ENCODE assay signal across 9 cellular contexts in the genomic region with DNA sequence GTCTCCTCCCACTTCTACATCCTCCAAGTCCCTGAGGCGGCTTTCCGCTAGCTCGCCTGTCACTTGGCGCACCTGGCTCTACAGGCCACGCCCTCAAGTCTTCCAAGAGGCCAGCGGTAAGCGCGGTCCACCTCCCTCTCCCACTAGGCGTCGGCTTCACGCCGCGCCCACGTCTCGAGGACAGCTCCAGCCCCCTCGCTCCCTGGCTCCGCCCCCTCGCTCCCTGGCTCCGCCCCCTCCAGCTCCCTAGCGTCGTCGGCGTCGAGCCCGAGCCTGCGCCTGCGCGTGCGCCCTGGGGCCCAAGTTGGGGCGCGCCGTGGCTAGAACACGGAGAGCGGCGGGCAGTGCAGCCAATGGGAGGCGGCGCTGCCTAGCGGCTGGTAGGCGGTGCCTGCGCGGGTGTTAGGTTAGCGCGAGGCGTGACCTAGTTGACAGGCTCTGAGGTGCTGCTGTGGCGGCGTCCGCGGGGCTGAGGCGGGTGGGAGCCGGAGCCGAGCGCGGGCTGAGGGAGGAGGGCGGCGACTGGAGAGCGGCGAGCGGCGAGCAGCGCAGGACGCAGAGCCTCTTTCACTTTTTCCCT. TPM values are rescaled to one million over a fixed set of nuclear protein-coding genes. Genes with fewer than 3 reads are reported as not detected.
A peak's percentile ranks its signal among the peaks of the same experiment; 100 is the strongest.
DNase-seq lines count a peak whose midpoint lies in the region; ATAC-seq, FAIRE-seq and TF ChIP-seq lines count a peak whose summit lies in the region.
"Had no signal": no experiment of that assay in that cellular context is flagged by ENCODE, and none has a peak within 500 bp of the region (broad histone marks: within the 10 kb centered on the region; RNA-seq: fewer than 3 reads in every experiment).

A gene (plus strand): TSS at position 431 of the 580 bp plus-strand sequence.

- H3K4me1 ChIP-seq in neutrophil (ENCODE audit: control insufficient read depth in 1 of 2, insufficient read depth in 1 of 2, low read depth in 1 of 2, low read length in 1 of 2) = peaks cover 4 to 15% of the 10 kb centered on the region in 2 experiments
- H3K4me1 ChIP-seq in testis = no peaks in the 10 kb centered on the region

- H3K36me3 ChIP-seq in neutrophil (no peaks in the 10 kb centered on the region), testis (ENCODE audit: low read depth, missing control alignments) (no peaks in the 10 kb centered on the region)

- TF ChIP-seq CTCF in D721Med (IDR thresholded peaks at IDR 0.05; ENCODE audit: insufficient read depth, missing control alignments) = no peak
- TF ChIP-seq CTCF in neutrophil (IDR thresholded peaks at IDR 0.05) = no peak
- peak in 1 of 3 experiments; percentile 15 for TF ChIP-seq CTCF in testis (IDR thresholded peaks at IDR 0.05)

- intact Hi-C loops in Right ventricle myocardium inferior (cut with DNase I) = no loop called here
- intact Hi-C loops in testis (cut with DNase I; ENCODE audit: low total_unique reads) = no loop called here

- TF ChIP-seq POLR2A in testis (IDR thresholded peaks at IDR 0.05) = no peak

- peak within 1 kb of the TSS; percentile 59 for H3K4me3 Mint-ChIP-seq in activated naive CD8-positive, alpha-beta T cell treated with anti-CD3 and anti-CD28 coated beads for 36 hours

- H3K9me3 Mint-ChIP-seq in activated naive CD8-positive, alpha-beta T cell treated with anti-CD3 and anti-CD28 coated beads for 36 hours = peaks cover 7% of the 10 kb centered on the region

- H3K27me3 Mint-ChIP-seq in activated naive CD8-positive, alpha-beta T cell treated with anti-CD3 and anti-CD28 coated beads for 36 hours = peaks cover 48% of the 10 kb centered on the region

- H3K36me3 Mint-ChIP-seq in activated naive CD8-positive, alpha-beta T cell treated with anti-CD3 and anti-CD28 coated beads for 36 hours = no peaks in the 10 kb centered on the region
- H3K36me3 Mint-ChIP-seq: IgD-negative memory B cell had no signal

- DNase-seq in D721Med (ENCODE audit: insufficient read length, low spot score) (peak; percentile 70), HT-29 (ENCODE audit: low spot score) (peak; percentile 97), NOMO-1 treated with dmso at 0.1 percent for 144 hours (lab: John Stamatoyannopoulos, UW; ENCODE audit: unreplicated experiment) (peak; percentile 94), Right ventricle myocardium inferior (ENCODE audit: missing footprints) (peak; percentile 90), testis (peak; percentile 96)
- peak; percentile 67 for DNase-seq in activated naive CD8-positive, alpha-beta T cell treated with anti-CD3 and anti-CD28 coated beads for 36 hours

- peak within 1 kb of the TSS; percentile 25 to 55 for H3K4me3 ChIP-seq in neutrophil (ENCODE audit: low read depth in 1 of 2, low read length in 1 of 2)
- peak within 1 kb of the TSS; percentile 77 to 90 for H3K4me3 ChIP-seq in testis

- H3K27ac Mint-ChIP-seq in activated naive CD8-positive, alpha-beta T cell treated with anti-CD3 and anti-CD28 coated beads for 36 hours = no peak within 1 kb of the TSS

- 1 to 2% methylated on average over 18 to 53 of the region's 61 CpGs for WGBS in testis, 2 donors

- H3K27ac ChIP-seq in neutrophil (no peak within 1 kb of the TSS), testis (peak within 1 kb of the TSS; percentile 22 to 72)

- H3K9me3 ChIP-seq in neutrophil = peaks cover 6% of the 10 kb centered on the region
- H3K9me3 ChIP-seq in testis = no peaks in the 10 kb centered on the region

- FAIRE-seq in D721Med (lab: Jason Lieb, UNC) = no peak

- H3K27me3 ChIP-seq in neutrophil (peaks cover 81% of the 10 kb centered on the region), testis (no peaks in the 10 kb centered on the region)

- H3K4me1 Mint-ChIP-seq in activated naive CD8-positive, alpha-beta T cell treated with anti-CD3 and anti-CD28 coated beads for 36 hours = peaks cover 2% of the 10 kb centered on the region

- ATAC-seq in Right ventricle myocardium inferior (peak; percentile 98), HG02678 (IDR thresholded peaks at IDR 0.05; ENCODE audit: unreplicated experiment) (no peak)

RNA-seq across cellular contexts. Expression of the gene that starts here (rescaled TPM):
- 2.2 and 2.3 TPM in 2 replicates for total RNA-seq in HT-29 (2014; rRNA removed; shearing (Covaris generic))
- total RNA-seq in activated naive CD8-positive, alpha-beta T cell treated with anti-CD3 and anti-CD28 coated beads for 36 hours = under 1 TPM; 0.12 to 0.14 TPM
- total RNA-seq in Right ventricle myocardium inferior (5.0 TPM), testis (10 to 100 TPM; 16.8 to 20.6 TPM)
- polyA plus RNA-seq in testis (ENCODE audit: insufficient read depth, low read depth, low replicate concordance) = 12.6 TPM

Comparison
In these comparisons a context has a peak if more than half of its experiments do, and no peak if none do; other contexts are left out.
1. Peak in DNase-seq in activated naive CD8-positive, alpha-beta T cell treated with anti-CD3 and anti-CD28 coated beads for 36 hours; RNA of the gene not detected or under 1 TPM.